26 cellular contexts compared by ENCODE assay signal in genomic region chr12:132285311-132285741, GRCh38. TPM values are rescaled to one million over a fixed set of nuclear protein-coding genes. Genes with fewer than 3 reads are reported as not detected.
DNase-seq lines count a peak whose midpoint lies in the region; ATAC-seq and TF ChIP-seq lines count a peak whose summit lies in the region.
"Had no signal": no experiment of that assay in that cellular context is flagged by ENCODE, and none has a peak within 500 bp of the region (broad histone marks: within the 10 kb centered on the region; RNA-seq: fewer than 3 reads in every experiment).

No MANE protein-coding gene starts in this region.

- H3K36me3 ChIP-seq in neuronal stem cell (replicated peaks in 1 of 2; ENCODE audit: control insufficient read depth in 2 of 2, insufficient read depth in 2 of 2, low read length in 2 of 2), result no peaks in the 10 kb centered on the region
- no peaks in the 10 kb centered on the region for H3K36me3 ChIP-seq in naive thymus-derived CD4-positive, alpha-beta T cell (ENCODE audit: control insufficient read depth in 2 of 3, insufficient read depth in 3 of 3, low read length in 3 of 3)
- H3K36me3 ChIP-seq: brain microvascular endothelial cell, left lung, ovary, right atrium auricular region had no signal

- H3K23ac ChIP-seq in H9 (ENCODE audit: insufficient read length, low read depth, low read length) (no peak overlapping the region), neuronal stem cell (ENCODE audit: low read depth, low read length, poor library complexity) (peak overlapping the region; percentile 29)

- ATAC-seq in HG03196 (IDR thresholded peaks at IDR 0.05; ENCODE audit: unreplicated experiment), result no peak
- no peak for ATAC-seq in naive thymus-derived CD4-positive, alpha-beta T cell
- ATAC-seq in GM19397 (IDR thresholded peaks at IDR 0.05; ENCODE audit: unreplicated experiment), result no peak
- ATAC-seq: activated CD8-positive, alpha-beta memory T cell treated with anti-CD3 and anti-CD28 coated beads, Interleukin-2, amount 10 ng/mL, durations not matched to agents 7 days and 5 days had no signal

- no peaks in the 10 kb centered on the region for H3K36me3 Mint-ChIP-seq in H9 (ENCODE audit: insufficient read depth in 1 of 3, low read depth in 3 of 3)
- no peaks in the 10 kb centered on the region for H3K36me3 Mint-ChIP-seq in brain
- peaks cover 0 to 4% (median 0%) of the 10 kb centered on the region in 5 donors for H3K36me3 Mint-ChIP-seq in naive thymus-derived CD4-positive, alpha-beta T cell
- H3K36me3 Mint-ChIP-seq: activated CD8-positive, alpha-beta memory T cell treated with anti-CD3 and anti-CD28 coated beads, Interleukin-2, amount 10 ng/mL, durations not matched to agents 7 days and 5 days; immature natural killer cell; naive B cell had no signal

- H3T11ph ChIP-seq in H9 (ENCODE audit: low read length), result no peak overlapping the region

- POLR2A ChIA-PET in naive thymus-derived CD4-positive, alpha-beta T cell (lab: Charles Lee), result no interaction called here

- intact Hi-C loops in naive thymus-derived CD4-positive, alpha-beta T cell (cut with micrococcal nuclease), result no loop called here

- in situ Hi-C loops in ACHN (cut with HindIII; ENCODE audit: low pct_ligation_motif_present, low pct_unique_long_range_greater_than_20kb, low sequenced_read_pairs), result no loop called here

- no peak overlapping the region; a peak in 1 of 7 replicates for H3K27ac Mint-ChIP-seq in H9
- peak overlapping the region in 3 of 5 experiments; percentile 65 to 93 (median 66) for H3K27ac Mint-ChIP-seq in brain
- no peak overlapping the region for H3K27ac Mint-ChIP-seq in naive thymus-derived CD4-positive, alpha-beta T cell
- H3K27ac Mint-ChIP-seq: activated CD8-positive, alpha-beta memory T cell treated with anti-CD3 and anti-CD28 coated beads, Interleukin-2, amount 10 ng/mL, durations not matched to agents 7 days and 5 days; CD14-positive monocyte; immature natural killer cell had no signal

- peak; percentile 27 for DNase-seq in ACHN
- DNase-seq in H9, result no peak
- DNase-seq in neuronal stem cell (ENCODE audit: low spot score), result no peak
- DNase-seq in NCI-H774 (lab: John Stamatoyannopoulos, UW), result no peak
- no peak for DNase-seq in naive thymus-derived CD4-positive, alpha-beta T cell
- DNase-seq: activated CD4-positive, alpha-beta T cell treated with anti-CD3 and anti-CD28 coated beads, Interleukin-2, amount 50 U/mL, for 1 hour; activated CD8-positive, alpha-beta memory T cell treated with anti-CD3 and anti-CD28 coated beads, Interleukin-2, amount 10 ng/mL, durations not matched to agents 7 days and 5 days; activated T-cell treated with anti-CD3 and anti-CD28 coated beads, Interleukin-2, amount 50 U/mL, for 48 hours; brain microvascular endothelial cell; hypothalamus; immature natural killer cell; naive B cell; NCI-H1105; NCI-H187 treated with DMSO at 0.1 percent for 48 hours; NCI-H345; ovary; RPMI8226; stimulated activated CD4-positive, alpha-beta T cell treated with anti-CD3 and anti-CD28 coated beads, Interleukin-4, amount 100 ng/mL, for 1 hour; T-helper 9 cell had no signal

- H3K56ac ChIP-seq in H9 (ENCODE audit: insufficient read length, low read depth, low read length), result no peak overlapping the region

- WGBS in H9 (ENCODE audit: extremely low coverage, insufficient read length, low lambda C conversion rate), result no CpG with 5 or more reads among the region's 22 CpGs
- WGBS in neuronal stem cell (ENCODE audit: extremely low coverage in 2 of 2, insufficient read length in 2 of 2, insufficient replicate concordance in 1 of 2), 2 donors, result no CpG with 5 or more reads among the region's 22 CpGs

- H2BK12ac ChIP-seq in H9 (ENCODE audit: insufficient read length, low read depth, low read length) (no peak overlapping the region), neuronal stem cell (ENCODE audit: low read length) (no peak overlapping the region)

- H2BK5ac ChIP-seq in H9 (ENCODE audit: insufficient read length, low read length), result no peak overlapping the region
- H2BK5ac ChIP-seq in neuronal stem cell (ENCODE audit: low read length), result peak overlapping the region; percentile 32

- H3K79me1 ChIP-seq in H9 (ENCODE audit: insufficient read depth, low read depth, low read length, poor library complexity, severe bottlenecking) (no peaks in the 10 kb centered on the region), neuronal stem cell (ENCODE audit: low read depth, low read length) (peaks cover 3% of the 10 kb centered on the region)

- H3K23me2 ChIP-seq in H9 (ENCODE audit: insufficient read length, low read depth, low read length, poor library complexity, severe bottlenecking), result no peaks in the 10 kb centered on the region

- H4K5ac ChIP-seq in H9 (ENCODE audit: insufficient read length, low read depth, low read length), result no peak overlapping the region

- H4K8ac ChIP-seq in H9 (replicated peaks; ENCODE audit: insufficient read length, low read depth, low read length) (no peak overlapping the region), neuronal stem cell (ENCODE audit: low read depth, low read length) (no peak overlapping the region)

- no peak overlapping the region for H3K4me3 ChIP-seq in neuronal stem cell (ENCODE audit: low read length in 2 of 2)
- H3K4me3 ChIP-seq in naive thymus-derived CD4-positive, alpha-beta T cell (ENCODE audit: low read length), result no peak overlapping the region
- H3K4me3 ChIP-seq: left lung, ovary had no signal

- H3K27me3 ChIP-seq in H9 (ENCODE audit: insufficient read depth, low read length), result peaks cover 2% of the 10 kb centered on the region; the same call in 1 of the 2 replicates
- peaks cover 0 to 63% (median 15%) of the 10 kb centered on the region in 3 experiments for H3K27me3 ChIP-seq in neuronal stem cell (ENCODE audit: control insufficient read depth in 3 of 3, insufficient read depth in 3 of 3, low read depth in 1 of 3, low read length in 3 of 3)
- H3K27me3 ChIP-seq in naive thymus-derived CD4-positive, alpha-beta T cell (ENCODE audit: control insufficient read depth in 2 of 2, insufficient read depth in 2 of 2, low read length in 2 of 2), result no peaks in the 10 kb centered on the region
- H3K27me3 ChIP-seq: ovary had no signal

- H3K79me2 ChIP-seq in H9 (ENCODE audit: insufficient read depth, low read length), result no peaks in the 10 kb centered on the region

- H3K4me2 ChIP-seq in H9 (ENCODE audit: insufficient read depth, insufficient read length, low read length), result peak overlapping the region; percentile 49
- H3K4me2 ChIP-seq in neuronal stem cell (ENCODE audit: insufficient read depth, low read length, poor library complexity, severe bottlenecking), result no peak overlapping the region

- no peak overlapping the region for H2AK5ac ChIP-seq in H9 (ENCODE audit: insufficient read length, low read length)
- peak overlapping the region; percentile 71 for H2AK5ac ChIP-seq in neuronal stem cell (ENCODE audit: low read depth, low read length)

- peaks cover 46% of the 10 kb centered on the region for H3K27me3 Mint-ChIP-seq in H9 (ENCODE audit: low read depth)
- H3K27me3 Mint-ChIP-seq in brain, result peaks cover 4% of the 10 kb centered on the region
- H3K27me3 Mint-ChIP-seq in naive thymus-derived CD4-positive, alpha-beta T cell, result peaks cover 15 to 31% (median 18%) of the 10 kb centered on the region in 5 donors

- H3K27ac ChIP-seq in H9 (ENCODE audit: insufficient read length, low read depth, low read length) (no peak overlapping the region), neuronal stem cell (replicated peaks; ENCODE audit: low read length) (no peak overlapping the region)
- H3K27ac ChIP-seq in naive thymus-derived CD4-positive, alpha-beta T cell (ENCODE audit: low read depth, low read length), result no peak overlapping the region
- H3K27ac ChIP-seq: brain microvascular endothelial cell, left lung, ovary, right atrium auricular region had no signal

- peaks cover 18 to 48% of the 10 kb centered on the region in 2 experiments for H3K4me1 Mint-ChIP-seq in H9
- peaks cover 54% of the 10 kb centered on the region for H3K4me1 Mint-ChIP-seq in brain
- peaks cover 0 to 27% (median 12%) of the 10 kb centered on the region in 7 donors for H3K4me1 Mint-ChIP-seq in naive thymus-derived CD4-positive, alpha-beta T cell
- H3K4me1 Mint-ChIP-seq: activated CD8-positive, alpha-beta memory T cell treated with anti-CD3 and anti-CD28 coated beads, Interleukin-2, amount 10 ng/mL, durations not matched to agents 7 days and 5 days; CD14-positive monocyte had no signal

- H3K9ac ChIP-seq in H9 (ENCODE audit: extremely low read depth, insufficient read length, low read length), result no peak overlapping the region
- H3K9ac ChIP-seq in neuronal stem cell (ENCODE audit: low read depth, low read length, poor library complexity), result peak overlapping the region; percentile 38

- H3K4me1 ChIP-seq in H9 (ENCODE audit: insufficient read depth, low read length) (peaks cover 4% of the 10 kb centered on the region; the same call in 1 of the 2 replicates), neuronal stem cell (ENCODE audit: control insufficient read depth in 2 of 2, insufficient read depth in 1 of 2, low read depth in 1 of 2, low read length in 2 of 2) (peaks cover 0 to 20% of the 10 kb centered on the region in 2 donors)
- H3K4me1 ChIP-seq in naive thymus-derived CD4-positive, alpha-beta T cell (ENCODE audit: control insufficient read depth in 2 of 2, insufficient read depth in 2 of 2, low read length in 2 of 2), result peaks cover 7 to 18% of the 10 kb centered on the region in 2 donors
- H3K4me1 ChIP-seq: left lung had no signal

- H3K4me3 Mint-ChIP-seq in H9 (peak overlapping the region in 1 of 2 experiments; percentile 63; a peak in 2 of 5 replicates), brain (peak overlapping the region in 1 of 5 experiments; percentile 68)
- H3K4me3 Mint-ChIP-seq in naive thymus-derived CD4-positive, alpha-beta T cell, result peak overlapping the region in 4 of 10 donors; percentile 29 to 70 (median 56)
- H3K4me3 Mint-ChIP-seq: activated CD8-positive, alpha-beta memory T cell treated with anti-CD3 and anti-CD28 coated beads, Interleukin-2, amount 10 ng/mL, durations not matched to agents 7 days and 5 days had no signal

- H4K91ac ChIP-seq in H9 (ENCODE audit: insufficient read length, low read depth, low read length) (no peak overlapping the region), neuronal stem cell (ENCODE audit: low read depth, low read length, poor library complexity) (no peak overlapping the region)

- H2BK20ac ChIP-seq in H9 (ENCODE audit: low read depth, low read length, poor library complexity, severe bottlenecking), result no peak overlapping the region

- CTCF ChIA-PET in naive thymus-derived CD4-positive, alpha-beta T cell (lab: Charles Lee), result no interaction called here

- no peak overlapping the region for H2BK15ac ChIP-seq in H9 (ENCODE audit: low read depth, low read length)
- H2BK15ac ChIP-seq in neuronal stem cell (ENCODE audit: low read length), result peak overlapping the region; percentile 5

- H3K14ac ChIP-seq in H9 (ENCODE audit: insufficient read depth, low read length) (no peak overlapping the region; the same call in 1 of the 2 replicates), neuronal stem cell (ENCODE audit: low read length) (peak overlapping the region; percentile 50)

- no peak for TF ChIP-seq CTCF in H9 (conservative IDR thresholded peaks at IDR 0.05)
- TF ChIP-seq CTCF in brain (conservative IDR thresholded peaks at IDR 0.05), result no peak

- H3K4ac ChIP-seq in H9 (ENCODE audit: low read depth, low read length) (no peak overlapping the region), neuronal stem cell (ENCODE audit: low read length) (no peak overlapping the region)

- H3K9me3 Mint-ChIP-seq in H9 (peaks cover 0 to 3% of the 10 kb centered on the region in 2 experiments; a peak in 2 of 5 replicates), brain (peaks cover 0 to 2% (median 0%) of the 10 kb centered on the region in 5 experiments)
- peaks cover 0 to 3% (median 0%) of the 10 kb centered on the region in 11 donors for H3K9me3 Mint-ChIP-seq in naive thymus-derived CD4-positive, alpha-beta T cell
- H3K9me3 Mint-ChIP-seq: immature natural killer cell had no signal

- H2AFZ ChIP-seq in H9 (ENCODE audit: low read length) (no peak overlapping the region), neuronal stem cell (ENCODE audit: low read length) (no peak overlapping the region)

- H3K18ac ChIP-seq in H9 (ENCODE audit: insufficient read length, low read depth, low read length) (no peak overlapping the region), neuronal stem cell (ENCODE audit: low read length) (peak overlapping the region; percentile 15)

- H2BK120ac ChIP-seq in H9 (ENCODE audit: low read depth, low read length, poor library complexity, severe bottlenecking) (no peak overlapping the region), neuronal stem cell (ENCODE audit: low read depth, low read length) (no peak overlapping the region)

- no peaks in the 10 kb centered on the region for H3K9me3 ChIP-seq in H9 (ENCODE audit: control insufficient read depth, low read depth, low read length)
- peaks cover 0 to 3% of the 10 kb centered on the region in 2 donors for H3K9me3 ChIP-seq in neuronal stem cell (replicated peaks in 1 of 2; ENCODE audit: control insufficient read depth in 2 of 2, insufficient read depth in 1 of 2, low read depth in 1 of 2, low read length in 2 of 2)
- H3K9me3 ChIP-seq in naive thymus-derived CD4-positive, alpha-beta T cell (ENCODE audit: control insufficient read depth in 2 of 3, low read length in 3 of 3), result no peaks in the 10 kb centered on the region
- H3K9me3 ChIP-seq: left lung, ovary, right atrium auricular region had no signal

- no peaks in the 10 kb centered on the region for H4K20me1 ChIP-seq in H9 (ENCODE audit: control insufficient read depth, insufficient read depth, insufficient read length)

RNA-seq across cellular contexts. Expression of gene GALNT9, which starts 44.1 kb away (rescaled TPM):
- total RNA-seq in H9 (2021), result 0.35 and 0.88 TPM in 2 replicates
- polyA plus RNA-seq in brain (ENCODE audit: insufficient read depth, low read depth, low replicate concordance), result 17.7 TPM
- 0.13 TPM for polyA plus RNA-seq in neuronal stem cell (2013, experiment 1 of 2)
- polyA plus RNA-seq in neuronal stem cell (2013, experiment 2 of 2), result 0.14 TPM
- not detected for total RNA-seq in naive thymus-derived CD4-positive, alpha-beta T cell
- not detected for polyA plus RNA-seq in naive thymus-derived CD4-positive, alpha-beta T cell
- total RNA-seq: activated CD8-positive, alpha-beta memory T cell treated with anti-CD3 and anti-CD28 coated beads, Interleukin-2, amount 10 ng/mL, durations not matched to agents 7 days and 5 days; M059J had no signal
- polyA plus RNA-seq: CD14-positive monocyte, immature natural killer cell had no signal

Comparison
In these comparisons a context has a peak if more than half of its experiments do, and no peak if none do; other contexts are left out.
1. H3K27ac Mint-ChIP-seq: peak in brain (3 of 5); none in H9 (0 of 3) and naive thymus-derived CD4-positive, alpha-beta T cell (0 of 9).